ENCODE assay signal across 17 cellular contexts in genomic region chr5:493251-493701, GRCh38.
"Had no signal": no experiment of that assay in that cellular context is flagged by ENCODE, and none has a peak within 500 bp of the region (broad histone marks: within the 10 kb centered on the region; RNA-seq: fewer than 3 reads in every experiment).

No MANE protein-coding gene starts in this region.

- H3K36me3 Mint-ChIP-seq: activated naive CD4-positive, alpha-beta T cell treated with anti-CD3 and anti-CD28 coated beads, Interleukin-2, amount 50 U/mL, for 24 hours had no signal

- H3K27ac ChIP-seq: body of pancreas, gastroesophageal sphincter, left ventricle myocardium inferior, ovary, uterus had no signal

- H3K4me1 Mint-ChIP-seq: activated B cell treated with CpG ODN at 0.5 μM for 24 hours; activated CD4-positive, alpha-beta T cell treated with anti-CD3 and anti-CD28 coated beads, Interleukin-2, amount 10 ng/mL, durations not matched to agents 7 days and 5 days; activated naive CD4-positive, alpha-beta T cell treated with anti-CD3 and anti-CD28 coated beads, Interleukin-2, amount 50 U/mL, for 24 hours; central memory CD8-positive, alpha-beta T cell had no signal

- H3K27me3 Mint-ChIP-seq: activated CD4-positive, alpha-beta T cell treated with anti-CD3 and anti-CD28 coated beads, Interleukin-2, amount 10 ng/mL, durations not matched to agents 7 days and 5 days had no signal

- H3K36me3 ChIP-seq: gastroesophageal sphincter, left ventricle myocardium inferior, ovary, uterus had no signal

- H3K4me1 ChIP-seq: body of pancreas, left ventricle myocardium inferior, uterus had no signal

- H3K9me3 ChIP-seq: body of pancreas, gastroesophageal sphincter, left ventricle myocardium inferior, ovary, uterus had no signal

- ATAC-seq: body of pancreas, gastroesophageal sphincter had no signal

- H3K4me3 ChIP-seq: body of pancreas, gastroesophageal sphincter, left ventricle myocardium inferior, ovary, uterus had no signal

- H3K27ac Mint-ChIP-seq: activated B cell treated with CpG ODN at 0.5 μM for 24 hours; activated CD4-positive, alpha-beta T cell treated with anti-CD3 and anti-CD28 coated beads, Interleukin-2, amount 10 ng/mL, durations not matched to agents 7 days and 5 days; activated naive CD4-positive, alpha-beta T cell treated with anti-CD3 and anti-CD28 coated beads, Interleukin-2, amount 50 U/mL, for 24 hours; activated T-helper 2 cell treated with anti-CD3 and anti-CD28 coated beads, Interferon-gamma antibody, Interleukin-2, Interleukin-4, amounts not matched to agents 10 μg/mL and 5 μg/mL and 100 μg/mL, durations not matched to agents 14 hours and 24 hours and 36 hours; nephron had no signal

- DNase-seq: activated B cell treated with CpG ODN at 0.5 μM for 24 hours; activated CD4-positive, alpha-beta T cell treated with anti-CD3 and anti-CD28 coated beads, Interleukin-2, amount 10 ng/mL, durations not matched to agents 7 days and 5 days; activated T-cell treated with anti-CD3 and anti-CD28 coated beads for 4 hours; body of pancreas; effector memory CD4-positive, alpha-beta T cell; islet precursor cell; left ventricle myocardium inferior; mesenchymal stem cell; ovary; stimulated activated CD4-positive, alpha-beta T cell treated with anti-CD3 and anti-CD28 coated beads, Interleukin-15, amount 100 ng/mL, for 24 hours; stimulated activated CD4-positive, alpha-beta T cell treated with anti-CD3 and anti-CD28 coated beads, Interleukin-4, amount 100 ng/mL, for 4 hours; uterus had no signal

- H3K4me3 Mint-ChIP-seq: activated B cell treated with CpG ODN at 0.5 μM for 24 hours; activated CD4-positive, alpha-beta T cell treated with anti-CD3 and anti-CD28 coated beads, Interleukin-2, amount 10 ng/mL, durations not matched to agents 7 days and 5 days; activated naive CD4-positive, alpha-beta T cell treated with anti-CD3 and anti-CD28 coated beads, Interleukin-2, amount 50 U/mL, for 24 hours; central memory CD8-positive, alpha-beta T cell had no signal

- H3K9me3 Mint-ChIP-seq: activated B cell treated with CpG ODN at 0.5 μM for 24 hours; activated CD4-positive, alpha-beta T cell treated with anti-CD3 and anti-CD28 coated beads, Interleukin-2, amount 10 ng/mL, durations not matched to agents 7 days and 5 days; activated naive CD4-positive, alpha-beta T cell treated with anti-CD3 and anti-CD28 coated beads, Interleukin-2, amount 50 U/mL, for 24 hours; activated T-helper 2 cell treated with anti-CD3 and anti-CD28 coated beads, Interferon-gamma antibody, Interleukin-2, Interleukin-4, amounts not matched to agents 10 μg/mL and 5 μg/mL and 100 μg/mL, durations not matched to agents 14 hours and 24 hours and 36 hours; central memory CD8-positive, alpha-beta T cell; nephron had no signal

- H3K27me3 ChIP-seq: ovary had no signal
